In the genomic region with DNA sequence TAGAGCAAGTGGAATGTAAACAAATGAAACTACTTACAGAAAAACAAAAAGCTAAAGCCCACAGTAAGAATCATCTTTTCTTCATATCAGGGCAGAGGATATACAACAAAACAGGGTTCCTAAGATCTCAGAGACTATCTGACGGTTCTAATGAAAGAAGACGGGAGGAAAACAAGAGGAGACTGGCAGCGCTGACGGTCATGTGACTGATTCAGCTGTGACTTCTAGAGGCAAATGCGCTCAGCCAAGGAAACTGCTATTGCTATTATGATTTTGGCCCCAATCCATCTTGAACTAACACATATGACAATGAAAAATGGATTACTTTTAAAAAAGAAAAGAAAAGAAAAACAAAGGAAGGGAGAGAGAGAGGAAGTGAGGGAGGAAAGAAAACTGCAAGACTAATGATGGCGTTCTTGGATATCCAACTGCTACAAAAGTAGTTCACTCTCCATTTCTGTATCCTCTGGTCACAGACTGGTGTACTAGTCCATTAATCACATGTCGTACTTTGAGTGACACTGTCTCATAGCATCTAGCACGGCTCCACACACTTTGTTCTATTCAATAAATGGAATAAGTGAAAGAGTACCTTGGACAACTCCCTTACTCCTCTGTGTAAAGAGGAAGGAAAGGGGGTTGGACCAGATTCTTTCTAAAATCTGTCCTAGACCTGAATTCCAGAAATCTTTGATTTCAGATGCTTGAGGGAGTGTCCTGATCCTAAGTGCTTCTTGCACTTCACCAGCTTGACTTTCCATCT, we compare ENCODE assay signal across 1 cellular context.
TF ChIP-seq lines count a peak whose summit lies in the region.

No MANE protein-coding gene starts in this region.

TF ChIP-seq in HepG2, 621 proteins besides CTCF, POLR2A, EP300 and RAD21 (continued from another document):
- TF ChIP-seq, protein P1, sequence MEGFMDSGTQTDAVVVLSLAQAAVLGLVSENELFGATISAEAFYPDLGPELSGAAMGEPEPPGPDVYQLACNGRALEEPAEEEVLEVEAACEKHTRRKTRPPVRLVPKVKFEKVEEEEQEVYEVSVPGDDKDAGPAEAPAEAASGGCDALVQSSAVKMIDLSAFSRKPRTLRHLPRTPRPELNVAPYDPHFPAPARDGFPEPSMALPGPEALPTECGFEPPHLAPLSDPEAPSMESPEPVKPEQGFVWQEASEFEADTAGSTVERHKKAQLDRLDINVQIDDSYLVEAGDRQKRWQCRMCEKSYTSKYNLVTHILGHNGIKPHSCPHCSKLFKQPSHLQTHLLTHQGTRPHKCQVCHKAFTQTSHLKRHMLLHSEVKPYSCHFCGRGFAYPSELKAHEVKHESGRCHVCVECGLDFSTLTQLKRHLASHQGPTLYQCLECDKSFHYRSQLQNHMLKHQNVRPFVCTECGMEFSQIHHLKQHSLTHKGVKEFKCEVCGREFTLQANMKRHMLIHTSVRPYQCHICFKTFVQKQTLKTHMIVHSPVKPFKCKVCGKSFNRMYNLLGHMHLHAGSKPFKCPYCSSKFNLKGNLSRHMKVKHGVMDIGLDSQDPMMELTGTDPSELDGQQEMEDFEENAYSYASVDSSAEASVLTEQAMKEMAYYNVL (CRISPR knock-in tag; IDR thresholded peaks at IDR 0.05; ENCODE audit: borderline replicate concordance): no peak
- TF ChIP-seq PCBP1 (IDR thresholded peaks at IDR 0.05; ENCODE audit: borderline replicate concordance, low read depth, low read length): no peak
- no peak for TF ChIP-seq SSRP1 (CRISPR knock-in tag; IDR thresholded peaks at IDR 0.05)
- TF ChIP-seq, protein P2, sequence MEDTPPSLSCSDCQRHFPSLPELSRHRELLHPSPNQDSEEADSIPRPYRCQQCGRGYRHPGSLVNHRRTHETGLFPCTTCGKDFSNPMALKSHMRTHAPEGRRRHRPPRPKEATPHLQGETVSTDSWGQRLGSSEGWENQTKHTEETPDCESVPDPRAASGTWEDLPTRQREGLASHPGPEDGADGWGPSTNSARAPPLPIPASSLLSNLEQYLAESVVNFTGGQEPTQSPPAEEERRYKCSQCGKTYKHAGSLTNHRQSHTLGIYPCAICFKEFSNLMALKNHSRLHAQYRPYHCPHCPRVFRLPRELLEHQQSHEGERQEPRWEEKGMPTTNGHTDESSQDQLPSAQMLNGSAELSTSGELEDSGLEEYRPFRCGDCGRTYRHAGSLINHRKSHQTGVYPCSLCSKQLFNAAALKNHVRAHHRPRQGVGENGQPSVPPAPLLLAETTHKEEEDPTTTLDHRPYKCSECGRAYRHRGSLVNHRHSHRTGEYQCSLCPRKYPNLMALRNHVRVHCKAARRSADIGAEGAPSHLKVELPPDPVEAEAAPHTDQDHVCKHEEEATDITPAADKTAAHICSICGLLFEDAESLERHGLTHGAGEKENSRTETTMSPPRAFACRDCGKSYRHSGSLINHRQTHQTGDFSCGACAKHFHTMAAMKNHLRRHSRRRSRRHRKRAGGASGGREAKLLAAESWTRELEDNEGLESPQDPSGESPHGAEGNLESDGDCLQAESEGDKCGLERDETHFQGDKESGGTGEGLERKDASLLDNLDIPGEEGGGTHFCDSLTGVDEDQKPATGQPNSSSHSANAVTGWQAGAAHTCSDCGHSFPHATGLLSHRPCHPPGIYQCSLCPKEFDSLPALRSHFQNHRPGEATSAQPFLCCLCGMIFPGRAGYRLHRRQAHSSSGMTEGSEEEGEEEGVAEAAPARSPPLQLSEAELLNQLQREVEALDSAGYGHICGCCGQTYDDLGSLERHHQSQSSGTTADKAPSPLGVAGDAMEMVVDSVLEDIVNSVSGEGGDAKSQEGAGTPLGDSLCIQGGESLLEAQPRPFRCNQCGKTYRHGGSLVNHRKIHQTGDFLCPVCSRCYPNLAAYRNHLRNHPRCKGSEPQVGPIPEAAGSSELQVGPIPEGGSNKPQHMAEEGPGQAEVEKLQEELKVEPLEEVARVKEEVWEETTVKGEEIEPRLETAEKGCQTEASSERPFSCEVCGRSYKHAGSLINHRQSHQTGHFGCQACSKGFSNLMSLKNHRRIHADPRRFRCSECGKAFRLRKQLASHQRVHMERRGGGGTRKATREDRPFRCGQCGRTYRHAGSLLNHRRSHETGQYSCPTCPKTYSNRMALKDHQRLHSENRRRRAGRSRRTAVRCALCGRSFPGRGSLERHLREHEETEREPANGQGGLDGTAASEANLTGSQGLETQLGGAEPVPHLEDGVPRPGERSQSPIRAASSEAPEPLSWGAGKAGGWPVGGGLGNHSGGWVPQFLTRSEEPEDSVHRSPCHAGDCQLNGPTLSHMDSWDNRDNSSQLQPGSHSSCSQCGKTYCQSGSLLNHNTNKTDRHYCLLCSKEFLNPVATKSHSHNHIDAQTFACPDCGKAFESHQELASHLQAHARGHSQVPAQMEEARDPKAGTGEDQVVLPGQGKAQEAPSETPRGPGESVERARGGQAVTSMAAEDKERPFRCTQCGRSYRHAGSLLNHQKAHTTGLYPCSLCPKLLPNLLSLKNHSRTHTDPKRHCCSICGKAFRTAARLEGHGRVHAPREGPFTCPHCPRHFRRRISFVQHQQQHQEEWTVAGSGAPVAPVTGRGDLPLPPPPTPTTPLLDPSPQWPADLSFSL (CRISPR knock-in tag; IDR thresholded peaks at IDR 0.05): no peak
- no peak for TF ChIP-seq ZNF549 (CRISPR knock-in tag; IDR thresholded peaks at IDR 0.05)
